1 cellular context compared by ENCODE assay signal in the genomic region with DNA sequence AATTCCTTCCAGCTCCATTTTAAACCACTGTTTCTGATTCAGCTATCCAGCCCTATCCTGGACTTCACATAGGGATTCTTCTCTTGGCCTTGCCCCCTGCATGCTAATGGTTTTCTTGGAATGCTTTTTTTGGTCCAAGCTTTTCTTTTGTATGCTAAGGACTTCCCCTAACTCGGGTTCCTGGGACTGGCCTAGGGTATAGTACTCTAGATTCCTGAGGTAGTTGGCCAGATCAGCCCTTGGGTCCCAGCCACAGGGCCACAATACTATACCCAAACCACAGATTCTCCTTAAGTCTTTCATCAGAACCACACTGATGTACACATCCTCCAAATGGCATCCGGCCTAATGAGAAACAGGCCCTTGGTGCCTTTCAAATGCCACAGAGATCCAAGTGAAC.
TF ChIP-seq lines count a peak whose summit lies in the region.

No MANE protein-coding gene starts in this region.

TF ChIP-seq in H1, 55 proteins besides CTCF, POLR2A, EP300 and RAD21:
- TF ChIP-seq SIRT6 (IDR thresholded peaks at IDR 0.05; ENCODE audit: low read length): no peak
- no peak for TF ChIP-seq TBP (IDR thresholded peaks at IDR 0.05; ENCODE audit: low read depth, low read length)
- no peak for TF ChIP-seq SP4 (IDR thresholded peaks at IDR 0.05; ENCODE audit: low read length)
- no peak for TF ChIP-seq KDM5A (IDR thresholded peaks at IDR 0.05; ENCODE audit: low read length)
- no peak for TF ChIP-seq SIX5 (IDR thresholded peaks at IDR 0.05; ENCODE audit: low read depth, low read length)
- TF ChIP-seq RFX5 (IDR thresholded peaks at IDR 0.05; ENCODE audit: borderline replicate concordance, low read depth, low read length): no peak
- TF ChIP-seq, protein P1, sequence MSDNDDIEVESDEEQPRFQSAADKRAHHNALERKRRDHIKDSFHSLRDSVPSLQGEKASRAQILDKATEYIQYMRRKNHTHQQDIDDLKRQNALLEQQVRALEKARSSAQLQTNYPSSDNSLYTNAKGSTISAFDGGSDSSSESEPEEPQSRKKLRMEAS (IDR thresholded peaks at IDR 0.05): no peak
- TF ChIP-seq GABPA (IDR thresholded peaks at IDR 0.05; ENCODE audit: borderline replicate concordance, insufficient read depth, low read length): no peak
- no peak for TF ChIP-seq RBBP5 (IDR thresholded peaks at IDR 0.05; ENCODE audit: borderline replicate concordance, low read depth, low read length)
- no peak for TF ChIP-seq EZH2 (IDR thresholded peaks at IDR 0.05; ENCODE audit: low read depth, low read length, severe bottlenecking)
- TF ChIP-seq, protein P2, sequence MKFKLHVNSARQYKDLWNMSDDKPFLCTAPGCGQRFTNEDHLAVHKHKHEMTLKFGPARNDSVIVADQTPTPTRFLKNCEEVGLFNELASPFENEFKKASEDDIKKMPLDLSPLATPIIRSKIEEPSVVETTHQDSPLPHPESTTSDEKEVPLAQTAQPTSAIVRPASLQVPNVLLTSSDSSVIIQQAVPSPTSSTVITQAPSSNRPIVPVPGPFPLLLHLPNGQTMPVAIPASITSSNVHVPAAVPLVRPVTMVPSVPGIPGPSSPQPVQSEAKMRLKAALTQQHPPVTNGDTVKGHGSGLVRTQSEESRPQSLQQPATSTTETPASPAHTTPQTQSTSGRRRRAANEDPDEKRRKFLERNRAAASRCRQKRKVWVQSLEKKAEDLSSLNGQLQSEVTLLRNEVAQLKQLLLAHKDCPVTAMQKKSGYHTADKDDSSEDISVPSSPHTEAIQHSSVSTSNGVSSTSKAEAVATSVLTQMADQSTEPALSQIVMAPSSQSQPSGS (IDR thresholded peaks at IDR 0.05; ENCODE audit: low read length): no peak
- TF ChIP-seq PHF8 (conservative IDR thresholded peaks at IDR 0.05; ENCODE audit: low read depth, low read length): no peak
- no peak for TF ChIP-seq JUN (IDR thresholded peaks at IDR 0.05; ENCODE audit: low read depth, low read length)
- TF ChIP-seq SIN3A (conservative IDR thresholded peaks at IDR 0.05 in 1 of 2, IDR thresholded peaks at IDR 0.05 in 1 of 2; ENCODE audit: low read depth in 1 of 2, low read length in 2 of 2): no peak
